Comparison of ENCODE assay signal across 1 cellular context in genomic region chrX:118246961-118247360, GRCh38.
TF ChIP-seq lines count a peak whose summit lies in the region.
"Not testable (repeated sequence)": the region's sequence is repeated elsewhere in the genome, so short reads cannot be mapped to it uniquely, and the experiment has no call there.

No MANE protein-coding gene starts in this region.

- TF ChIP-seq CTCF in HEK293 (tag by site-specific recombination; IDR thresholded peaks at IDR 0.05): not testable (repeated sequence)

- CTCF ChIA-PET in HEK293 (lab: Yijun Ruan, JAX): not testable (repeated sequence)

- H3K9me3 ChIP-seq in HEK293 (ENCODE audit: control insufficient read depth, insufficient read depth, low read depth, low read length): not testable (repeated sequence)

- not testable (repeated sequence) for H3K4me1 ChIP-seq in HEK293 (ENCODE audit: control insufficient read depth, insufficient read depth, low read length)

- H3K27ac ChIP-seq in HEK293 (ENCODE audit: extremely low read depth, low read depth, low read length): not testable (repeated sequence)

- POLR2A ChIA-PET in HEK293 (lab: Yijun Ruan, JAX): not testable (repeated sequence)

- H3K4me3 ChIP-seq in HEK293 (ENCODE audit: low read depth, low read length): not testable (repeated sequence)

- H3K36me3 ChIP-seq in HEK293 (ENCODE audit: control insufficient read depth in 2 of 2, insufficient read depth in 1 of 2, low read length in 2 of 2): not testable (repeated sequence)

TF ChIP-seq in HEK293, 187 proteins besides CTCF, POLR2A, EP300 and RAD21:
- 0 out of 2 replicates have a peak, but pooled peaks have one; percentile 62 for TF ChIP-seq SCRT2 (tag by site-specific recombination; IDR thresholded peaks at IDR 0.05)
- TF ChIP-seq SCRT1 (tag by site-specific recombination; IDR thresholded peaks at IDR 0.05; ENCODE audit: borderline replicate concordance): peak; percentile 62; the same call in 1 of the 2 replicates
